ENCODE assay signal across 9 cellular contexts in the genomic region with DNA sequence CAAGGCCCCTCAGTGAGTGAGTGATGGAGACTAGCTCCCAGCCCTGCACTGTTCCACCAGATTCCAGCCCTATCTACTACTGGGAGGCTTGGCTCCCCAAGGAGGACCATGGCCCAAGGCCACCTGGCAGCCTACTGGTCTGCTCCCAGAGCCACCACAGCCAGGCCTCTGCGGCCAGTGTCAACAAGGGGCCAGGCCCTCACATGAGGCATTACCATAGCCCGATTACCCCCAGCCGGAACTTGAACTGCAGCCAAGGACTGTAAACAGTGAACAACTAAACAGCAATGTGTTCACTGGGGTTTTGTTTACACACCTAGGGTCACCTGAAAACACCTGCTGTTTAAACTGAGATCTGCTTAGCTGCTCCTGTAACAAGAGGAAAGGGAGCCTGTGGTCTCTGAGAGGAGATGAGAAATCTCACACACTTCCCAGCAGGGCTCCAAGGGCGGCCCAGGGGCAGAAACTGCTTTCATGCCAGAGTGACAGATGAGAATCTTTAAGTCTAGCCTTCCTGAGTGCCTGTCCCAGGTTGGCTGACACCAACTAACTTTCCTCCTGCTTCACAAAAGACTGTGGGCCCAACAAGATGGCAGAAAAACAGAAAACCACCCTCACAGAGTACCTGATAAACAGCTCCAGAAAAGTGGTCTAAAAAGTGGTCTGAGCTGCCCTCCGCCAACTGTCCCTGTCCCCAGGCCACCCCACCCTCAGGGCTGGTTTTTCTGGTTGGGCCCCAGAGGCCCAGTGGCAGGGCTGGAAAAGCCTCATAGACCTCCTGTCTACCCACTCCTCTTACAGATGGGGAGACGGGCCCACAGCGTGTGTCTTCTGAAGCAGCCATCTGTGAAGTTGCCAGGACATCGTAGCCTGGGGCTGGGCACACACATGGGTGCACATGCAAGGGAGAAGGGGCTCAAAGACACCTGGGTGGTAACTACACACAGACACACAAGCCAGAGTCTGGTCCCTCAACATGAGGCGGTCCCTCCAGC. TPM values are rescaled to one million over a fixed set of nuclear protein-coding genes. Genes with fewer than 3 reads are reported as not detected.
DNase-seq lines count a peak whose midpoint lies in the region; ATAC-seq and TF ChIP-seq lines count a peak whose summit lies in the region.
"Had no signal": no experiment of that assay in that cellular context is flagged by ENCODE, and none has a peak within 500 bp of the region (broad histone marks: within the 10 kb centered on the region; RNA-seq: fewer than 3 reads in every experiment).

No MANE protein-coding gene starts in this region.

- peak; percentile 88 for ATAC-seq in left ventricle myocardium superior
- no peak for ATAC-seq in GM18868 (IDR thresholded peaks at IDR 0.05; ENCODE audit: unreplicated experiment)

- H2BK5ac ChIP-seq in trophoblast cell (ENCODE audit: low read depth, low read length, poor library complexity), result no peak overlapping the region

- H3K4me2 ChIP-seq in OCI-LY1 (ENCODE audit: low read length) (no peak overlapping the region), trophoblast cell (ENCODE audit: low read length) (no peak overlapping the region)

- H2BK12ac ChIP-seq in trophoblast cell (ENCODE audit: low read length), result no peak overlapping the region

- H3K9me3 ChIP-seq in OCI-LY1 (ENCODE audit: low read length) (no peaks in the 10 kb centered on the region), subcutaneous abdominal adipose tissue (ENCODE audit: control insufficient read depth in 5 of 5, low read length in 5 of 5) (no peaks in the 10 kb centered on the region), trophoblast cell (ENCODE audit: insufficient read depth, low read depth, low read length) (peaks cover 6% of the 10 kb centered on the region)

- intact Hi-C loops in left ventricle myocardium superior (cut with micrococcal nuclease), result no loop called here

- WGBS in trophoblast cell (ENCODE audit: extremely low coverage, insufficient coverage, insufficient read length), result no CpG with 5 or more reads among the region's 9 CpGs

- no peak overlapping the region for H3K23ac ChIP-seq in trophoblast cell (ENCODE audit: low read length)

- H3K27me3 ChIP-seq in OCI-LY1 (ENCODE audit: insufficient read depth, low read length), result no peaks in the 10 kb centered on the region
- no peaks in the 10 kb centered on the region for H3K27me3 ChIP-seq in subcutaneous abdominal adipose tissue (ENCODE audit: control insufficient read depth in 5 of 5, insufficient read depth in 4 of 5, low read length in 5 of 5)
- no peaks in the 10 kb centered on the region for H3K27me3 ChIP-seq in trophoblast cell (ENCODE audit: insufficient read depth, low read length)

- no peak overlapping the region for H4K8ac ChIP-seq in trophoblast cell (ENCODE audit: low read depth, low read length)

- H3K18ac ChIP-seq in trophoblast cell (ENCODE audit: low read length), result no peak overlapping the region

- H2BK120ac ChIP-seq in trophoblast cell (ENCODE audit: insufficient read depth, low read length, poor library complexity), result no peak overlapping the region

- no peak overlapping the region for H2AK5ac ChIP-seq in trophoblast cell (ENCODE audit: low read length)

- H4K12ac ChIP-seq in trophoblast cell (ENCODE audit: low read depth, low read length), result no peak overlapping the region

- H3K36me3 ChIP-seq in OCI-LY1 (ENCODE audit: insufficient read depth, low read length) (peaks cover 89% of the 10 kb centered on the region), subcutaneous abdominal adipose tissue (ENCODE audit: control insufficient read depth in 5 of 5, insufficient read depth in 5 of 5, low read length in 5 of 5) (peaks cover 3 to 96% (median 83%) of the 10 kb centered on the region in 5 donors), trophoblast cell (ENCODE audit: control insufficient read depth in 1 of 2, insufficient read depth in 2 of 2, low read length in 2 of 2) (peaks cover 42 to 51% of the 10 kb centered on the region in 2 experiments)

- H3K14ac ChIP-seq in trophoblast cell (ENCODE audit: low read length), result no peak overlapping the region

- H3K4me1 ChIP-seq in OCI-LY1 (ENCODE audit: insufficient read depth, low read length, severe bottlenecking) (no peaks in the 10 kb centered on the region), subcutaneous abdominal adipose tissue (ENCODE audit: control insufficient read depth in 5 of 5, insufficient read depth in 5 of 5, low read length in 5 of 5) (peaks cover 2 to 31% (median 26%) of the 10 kb centered on the region in 5 donors), trophoblast cell (ENCODE audit: control insufficient read depth in 1 of 2, insufficient read depth in 2 of 2, low read length in 2 of 2) (peaks cover 4 to 9% of the 10 kb centered on the region in 2 experiments)

- no peak overlapping the region for H3K9ac ChIP-seq in OCI-LY1 (ENCODE audit: low read length)
- H3K9ac ChIP-seq in subcutaneous abdominal adipose tissue (ENCODE audit: low read length in 5 of 5), result no peak overlapping the region
- no peak overlapping the region for H3K9ac ChIP-seq in trophoblast cell (ENCODE audit: low read length)

- no peak overlapping the region for H3K4ac ChIP-seq in trophoblast cell (ENCODE audit: low read depth, low read length)

- H3F3A ChIP-seq in OCI-LY1 (ENCODE audit: insufficient read depth, low read length), result no peaks in the 10 kb centered on the region; the same call in 1 of the 2 replicates

- H3K4me3 ChIP-seq in OCI-LY1 (ENCODE audit: low read depth, low read length, poor library complexity, severe bottlenecking) (no peak overlapping the region), subcutaneous abdominal adipose tissue (ENCODE audit: low read depth in 1 of 5, low read length in 5 of 5) (no peak overlapping the region), trophoblast cell (ENCODE audit: low read depth, low read length) (no peak overlapping the region)

- no peak overlapping the region for H2AFZ ChIP-seq in OCI-LY1 (ENCODE audit: low read length)
- H2AFZ ChIP-seq in trophoblast cell (ENCODE audit: insufficient read depth, low read length, poor library complexity), result no peak overlapping the region

- no peaks in the 10 kb centered on the region for H3K9me2 ChIP-seq in OCI-LY1 (ENCODE audit: low read depth, low read length)

- no peaks in the 10 kb centered on the region for H3K79me2 ChIP-seq in OCI-LY1 (ENCODE audit: insufficient read depth, low read length)
- no peaks in the 10 kb centered on the region for H3K79me2 ChIP-seq in trophoblast cell (ENCODE audit: control insufficient read depth, insufficient read depth, low read length, poor library complexity)

- no peak for TF ChIP-seq CTCF in OCI-LY1 (IDR thresholded peaks at IDR 0.05; ENCODE audit: low read length)

- peak overlapping the region; percentile 46 for H3K27ac ChIP-seq in OCI-LY1 (ENCODE audit: low read depth, low read length, poor library complexity, severe bottlenecking)
- H3K27ac ChIP-seq in subcutaneous abdominal adipose tissue (ENCODE audit: low read depth, low read length), result peak overlapping the region; percentile 24
- no peak overlapping the region for H3K27ac ChIP-seq in trophoblast cell (ENCODE audit: low read depth, low read length)

- H3K79me1 ChIP-seq in trophoblast cell (ENCODE audit: low read length), result no peaks in the 10 kb centered on the region

- DNase-seq in NCI-H1105 (lab: John Stamatoyannopoulos, UW) (peak; percentile 63), left ventricle myocardium superior (peak; percentile 93), trophoblast cell (no peak)
- no peak for DNase-seq in activated effector memory CD4-positive, alpha-beta T cell treated with Interleukin-2 at 50 U/mL for 16 hours
- no peak for DNase-seq in activated CD4-positive, CD25-positive, alpha-beta regulatory T cell (lab: John Stamatoyannopoulos, UW)
- DNase-seq: stimulated activated CD8-positive, alpha-beta memory T cell treated with anti-CD3 and anti-CD28 coated beads, Interleukin-4, amount 100 ng/mL, for 48 hours had no signal

- H4K20me1 ChIP-seq in OCI-LY1 (ENCODE audit: insufficient read depth, low read length), result no peaks in the 10 kb centered on the region

- no peak overlapping the region for H4K91ac ChIP-seq in trophoblast cell (ENCODE audit: low read depth, low read length)

RNA-seq across cellular contexts. Expression of a gene that starts 28.8 kb away (rescaled TPM):
- 116 TPM for total RNA-seq in left ventricle myocardium superior
- polyA plus RNA-seq in trophoblast cell (2013), result 10.5 and 10.7 TPM in 2 replicates

Comparison
In these comparisons a context has a peak if more than half of its experiments do, and no peak if none do; other contexts are left out.
1. DNase-seq: peak in NCI-H1105 (single experiment) and left ventricle myocardium superior (single experiment); none in activated effector memory CD4-positive, alpha-beta T cell treated with Interleukin-2 at 50 U/mL for 16 hours (single experiment), trophoblast cell (0 of 2) and activated CD4-positive, CD25-positive, alpha-beta regulatory T cell (0 of 4).